In the genomic region with DNA sequence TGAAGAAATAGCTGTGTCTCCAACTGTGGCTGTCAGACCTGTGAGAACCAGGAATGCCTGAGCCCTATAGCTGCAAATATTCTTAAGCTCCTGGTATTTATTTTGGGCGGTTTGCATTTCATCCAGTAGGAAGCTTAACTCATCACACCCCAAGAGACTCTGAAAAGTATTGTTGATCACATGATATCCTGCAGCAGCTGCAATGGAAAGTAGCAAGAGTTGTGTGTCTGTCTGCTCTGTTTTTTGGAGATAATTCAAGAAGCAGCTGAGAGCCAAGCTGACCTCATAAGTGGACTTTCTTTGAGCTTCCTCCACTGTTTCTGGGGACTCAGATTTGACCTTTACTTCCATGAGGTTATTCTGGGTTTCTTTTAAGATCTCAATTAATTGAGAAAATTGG, we compare ENCODE assay signal across 25 cellular contexts. TPM values are rescaled to one million over a fixed set of nuclear protein-coding genes. Genes with fewer than 3 reads are reported as not detected.
DNase-seq lines count a peak whose midpoint lies in the region; ATAC-seq and TF ChIP-seq lines count a peak whose summit lies in the region.
"Had no signal": no experiment of that assay in that cellular context is flagged by ENCODE, and none has a peak within 500 bp of the region (broad histone marks: within the 10 kb centered on the region; RNA-seq: fewer than 3 reads in every experiment).

No MANE protein-coding gene starts in this region.

- no peak for DNase-seq in natural killer cell
- no peak for DNase-seq in natural killer cell treated with Interleukin-12 subunit alpha and Interleukin-12 subunit beta and Interleukin-15 and Interleukin-18, amount 100 ng/mL, for 72 hours (ENCODE audit: low spot score)
- DNase-seq in esophagus muscularis mucosa (ENCODE audit: extremely low spot score): peak; percentile 21
- peak; percentile 32 to 46 for DNase-seq in lung microvascular endothelial cell (ENCODE audit: low read depth in 2 of 2)
- DNase-seq in NCI-H2196 (lab: John Stamatoyannopoulos, UW; ENCODE audit: unreplicated experiment): no peak
- no peak for DNase-seq in mucosa of descending colon
- no peak for DNase-seq in H7
- DNase-seq: ACHN; activated CD4-positive, alpha-beta memory T cell treated with anti-CD3 and anti-CD28 coated beads for 36 hours; activated effector memory CD4-positive, alpha-beta T cell treated with anti-CD3 and anti-CD28 coated beads, Interleukin-2, amount 50 U/mL, for 16 hours; Calu3; foreskin keratinocyte; H9; left cardiac atrium; mesenchymal stem cell; NCI-H1048; NCI-H187; NCI-H526; occipital lobe; stimulated activated CD8-positive, alpha-beta memory T cell treated with anti-CD3 and anti-CD28 coated beads, Interleukin-4, amount 100 ng/mL, for 48 hours; T-helper 1 cell had no signal

- H3K9me3 ChIP-seq in esophagus muscularis mucosa (no peaks in the 10 kb centered on the region), mucosa of descending colon (no peaks in the 10 kb centered on the region)
- H3K9me3 ChIP-seq: BLaER1, SJSA1, tibial nerve had no signal

- no peak for TF ChIP-seq POLR2A in esophagus muscularis mucosa (IDR thresholded peaks at IDR 0.05; ENCODE audit: low read depth)

- no peaks in the 10 kb centered on the region for H3K4me1 ChIP-seq in esophagus muscularis mucosa
- H3K4me1 ChIP-seq in mucosa of descending colon (ENCODE audit: low read depth): no peaks in the 10 kb centered on the region
- H3K4me1 ChIP-seq: BLaER1, foreskin keratinocyte, SJSA1 had no signal

- no peaks in the 10 kb centered on the region for H3K27me3 Mint-ChIP-seq in natural killer cell (ENCODE audit: low read depth in 2 of 2)
- no peaks in the 10 kb centered on the region for H3K27me3 Mint-ChIP-seq in natural killer cell treated with Interleukin-12 subunit alpha and Interleukin-12 subunit beta and Interleukin-15 and Interleukin-18, amount 100 ng/mL, for 72 hours
- H3K27me3 Mint-ChIP-seq: activated CD4-positive, alpha-beta memory T cell treated with anti-CD3 and anti-CD28 coated beads for 36 hours had no signal

- 60% methylated on average over 1 of the region's 1 CpG for WGBS in esophagus muscularis mucosa

- peak overlapping the region; percentile 86 to 89 for H3K27ac Mint-ChIP-seq in natural killer cell
- no peak overlapping the region for H3K27ac Mint-ChIP-seq in natural killer cell treated with Interleukin-12 subunit alpha and Interleukin-12 subunit beta and Interleukin-15 and Interleukin-18, amount 100 ng/mL, for 72 hours
- H3K27ac Mint-ChIP-seq: activated CD4-positive, alpha-beta memory T cell treated with anti-CD3 and anti-CD28 coated beads for 36 hours; H9 had no signal

- TF ChIP-seq CTCF in natural killer cell (IDR thresholded peaks at IDR 0.05) (no peak), esophagus muscularis mucosa (IDR thresholded peaks at IDR 0.05) (no peak), mucosa of descending colon (IDR thresholded peaks at IDR 0.05) (no peak)

- H3K4me3 ChIP-seq in esophagus muscularis mucosa (no peak overlapping the region), mucosa of descending colon (no peak overlapping the region), H7 (ENCODE audit: insufficient read depth, low read depth, low read length) (no peak overlapping the region)
- H3K4me3 ChIP-seq: BLaER1, SJSA1, skin epidermis, tibial nerve had no signal

- intact Hi-C loops in natural killer cell (cut with micrococcal nuclease) (no loop called here), esophagus muscularis mucosa (cut with DNase I) (no loop called here), mucosa of descending colon (cut with DNase I, micrococcal nuclease) (no loop called here)

- H3K36me3 ChIP-seq in esophagus muscularis mucosa (peaks cover 0 to 3% (median 0%) of the 10 kb centered on the region in 4 donors), mucosa of descending colon (ENCODE audit: low read depth) (no peaks in the 10 kb centered on the region), H7 (replicated peaks; ENCODE audit: control insufficient read depth, insufficient read depth, low read length) (no peaks in the 10 kb centered on the region)
- H3K36me3 ChIP-seq: BLaER1, SJSA1, tibial nerve had no signal

- ATAC-seq in natural killer cell: no peak
- ATAC-seq in natural killer cell treated with Interleukin-12 subunit alpha and Interleukin-12 subunit beta and Interleukin-15 and Interleukin-18, amount 100 ng/mL, for 72 hours: no peak
- ATAC-seq in mucosa of descending colon: no peak
- ATAC-seq: foreskin keratinocyte had no signal

- no peak overlapping the region for H3K27ac ChIP-seq in esophagus muscularis mucosa (replicated peaks in 1 of 4)
- H3K27ac ChIP-seq: BLaER1, foreskin keratinocyte, SJSA1, skin epidermis, tibial nerve had no signal

- peaks cover 86 to 98% of the 10 kb centered on the region in 2 donors for H3K4me1 Mint-ChIP-seq in natural killer cell
- peaks cover 62 to 75% of the 10 kb centered on the region in 2 donors for H3K4me1 Mint-ChIP-seq in natural killer cell treated with Interleukin-12 subunit alpha and Interleukin-12 subunit beta and Interleukin-15 and Interleukin-18, amount 100 ng/mL, for 72 hours (ENCODE audit: low read depth in 2 of 2)
- H3K4me1 Mint-ChIP-seq: H9 had no signal

- TF ChIP-seq EP300 in esophagus muscularis mucosa (IDR thresholded peaks at IDR 0.05): no peak

- H3K9me3 Mint-ChIP-seq in natural killer cell: no peaks in the 10 kb centered on the region
- H3K9me3 Mint-ChIP-seq in natural killer cell treated with Interleukin-12 subunit alpha and Interleukin-12 subunit beta and Interleukin-15 and Interleukin-18, amount 100 ng/mL, for 72 hours: peaks cover 8% of the 10 kb centered on the region

- H3K27me3 ChIP-seq in esophagus muscularis mucosa (no peaks in the 10 kb centered on the region), H7 (ENCODE audit: control insufficient read depth, insufficient read depth, low read length) (no peaks in the 10 kb centered on the region)
- H3K27me3 ChIP-seq: BLaER1, SJSA1, tibial nerve had no signal

- peaks cover 20% of the 10 kb centered on the region for H3K36me3 Mint-ChIP-seq in natural killer cell
- peaks cover 46% of the 10 kb centered on the region for H3K36me3 Mint-ChIP-seq in natural killer cell treated with Interleukin-12 subunit alpha and Interleukin-12 subunit beta and Interleukin-15 and Interleukin-18, amount 100 ng/mL, for 72 hours

- no peak overlapping the region for H3K4me3 Mint-ChIP-seq in natural killer cell
- no peak overlapping the region for H3K4me3 Mint-ChIP-seq in natural killer cell treated with Interleukin-12 subunit alpha and Interleukin-12 subunit beta and Interleukin-15 and Interleukin-18, amount 100 ng/mL, for 72 hours
- H3K4me3 Mint-ChIP-seq: activated CD4-positive, alpha-beta memory T cell treated with anti-CD3 and anti-CD28 coated beads for 36 hours; H9 had no signal

RNA-seq across cellular contexts. Expression of a gene that starts 36.4 kb away (rescaled TPM):
- total RNA-seq in natural killer cell: 10 to 100 TPM in 2 of 3 donors, 1 to 10 TPM in 1; 9.0 to 11.8 (median 11.4) TPM
- 10 to 100 TPM; 69.1 to 70.1 TPM for total RNA-seq in natural killer cell treated with Interleukin-12 subunit alpha and Interleukin-12 subunit beta and Interleukin-15 and Interleukin-18, amount 100 ng/mL, for 72 hours
- total RNA-seq in esophagus muscularis mucosa: 10 to 100 TPM; 13.3 to 22.9 (median 19.4) TPM
- 44.7 and 47.4 TPM in 2 replicates for total RNA-seq in lung microvascular endothelial cell
- total RNA-seq in mucosa of descending colon: 10 to 100 TPM; 21.2 to 29.7 (median 29.6) TPM
- 72.9 and 110 TPM in 2 replicates for total RNA-seq in H7 (2014; rRNA removed; shearing (Covaris generic))

RNA-seq across cellular contexts. Expression of a gene that starts 52.2 kb away (rescaled TPM):
- not detected for total RNA-seq in natural killer cell
- under 1 TPM in 1 of 2 donors, not detected in 1; 0.20 TPM for total RNA-seq in natural killer cell treated with Interleukin-12 subunit alpha and Interleukin-12 subunit beta and Interleukin-15 and Interleukin-18, amount 100 ng/mL, for 72 hours
- total RNA-seq in esophagus muscularis mucosa: not detected
- under 0.01 and 0.20 TPM in 2 replicates for total RNA-seq in lung microvascular endothelial cell
- under 1 TPM; 0.14 to 0.49 (median 0.28) TPM for total RNA-seq in mucosa of descending colon
- total RNA-seq in H7 (2014; rRNA removed; shearing (Covaris generic)): 0.07 TPM in 2 replicates
- total RNA-seq: activated CD4-positive, alpha-beta memory T cell treated with anti-CD3 and anti-CD28 coated beads for 36 hours; Calu3; SJSA1 had no signal

Comparison
In these comparisons a context has a peak if more than half of its experiments do, and no peak if none do; other contexts are left out.
1. H3K27ac Mint-ChIP-seq: peak in natural killer cell (2 of 2); none in natural killer cell treated with Interleukin-12 subunit alpha and Interleukin-12 subunit beta and Interleukin-15 and Interleukin-18, amount 100 ng/mL, for 72 hours (0 of 2).
2. DNase-seq: peak in esophagus muscularis mucosa (single experiment) and lung microvascular endothelial cell (2 of 2); none in natural killer cell (single experiment), natural killer cell treated with Interleukin-12 subunit alpha and Interleukin-12 subunit beta and Interleukin-15 and Interleukin-18, amount 100 ng/mL, for 72 hours (single experiment), NCI-H2196 (single experiment), mucosa of descending colon (0 of 3) and H7 (single experiment).